Comparison of ENCODE assay signal across 8 cellular contexts in genomic region chr20:43590036-43590391, GRCh38. TPM values are rescaled to one million over a fixed set of nuclear protein-coding genes. Genes with fewer than 3 reads are reported as not detected.
A peak's percentile ranks its signal among the peaks of the same experiment; 100 is the strongest.
DNase-seq lines count a peak whose midpoint lies in the region; ATAC-seq and FAIRE-seq lines count a peak whose summit lies in the region.

No MANE protein-coding gene starts in this region.

- H3K27ac ChIP-seq in iPS-18a (ENCODE audit: low read length) (peak overlapping the region; percentile 93), small intestine (ENCODE audit: low read depth in 1 of 2, low read length in 1 of 2) (peak overlapping the region; percentile 36 to 67)

- no peaks in the 10 kb centered on the region for H3K9me3 ChIP-seq in MG63
- H3K9me3 ChIP-seq in iPS-18a (ENCODE audit: control insufficient read depth, low read depth, low read length): no peaks in the 10 kb centered on the region
- no peaks in the 10 kb centered on the region for H3K9me3 ChIP-seq in small intestine (ENCODE audit: control insufficient read depth, low read depth)

- ATAC-seq in activated naive CD8-positive, alpha-beta T cell treated with anti-CD3 and anti-CD28 coated beads, Interleukin-2, amount 50 U/mL, for 24 hours: no peak
- no peak for ATAC-seq in GM18861 (IDR thresholded peaks at IDR 0.05; ENCODE audit: unreplicated experiment)

- WGBS in small intestine, 3 donors: 21 to 25% (median 21%) methylated on average over 9 of the region's 9 CpGs

- peaks cover 15% of the 10 kb centered on the region for H3K4me1 Mint-ChIP-seq in activated naive CD8-positive, alpha-beta T cell treated with anti-CD3 and anti-CD28 coated beads, Interleukin-2, amount 50 U/mL, for 24 hours

- no peaks in the 10 kb centered on the region for H3K9me3 Mint-ChIP-seq in activated naive CD8-positive, alpha-beta T cell treated with anti-CD3 and anti-CD28 coated beads, Interleukin-2, amount 50 U/mL, for 24 hours

- H3K4me3 ChIP-seq in MG63 (peak overlapping the region; percentile 89), iPS-18a (ENCODE audit: low read length) (peak overlapping the region; percentile 96), small intestine (ENCODE audit: low read depth in 1 of 2, low read length in 2 of 2) (peak overlapping the region; percentile 24 to 78)

- peak overlapping the region; percentile 92 for H3K9ac ChIP-seq in iPS-18a (ENCODE audit: low read length)

- H3K36me3 ChIP-seq in MG63 (peaks cover 4% of the 10 kb centered on the region), iPS-18a (ENCODE audit: control insufficient read depth, low read depth, low read length) (peaks cover 4% of the 10 kb centered on the region), small intestine (ENCODE audit: control insufficient read depth in 2 of 2, insufficient read depth in 2 of 2, low read length in 2 of 2) (no peaks in the 10 kb centered on the region)

- H3K4me1 ChIP-seq in iPS-18a (ENCODE audit: control insufficient read depth, low read depth, low read length): peaks cover 7% of the 10 kb centered on the region
- peaks cover 0 to 4% of the 10 kb centered on the region in 2 donors for H3K4me1 ChIP-seq in small intestine (ENCODE audit: control insufficient read depth in 2 of 2, insufficient read depth in 1 of 2, low read depth in 1 of 2, low read length in 1 of 2)

- peak overlapping the region; percentile 90 for H3K4me3 Mint-ChIP-seq in activated naive CD8-positive, alpha-beta T cell treated with anti-CD3 and anti-CD28 coated beads, Interleukin-2, amount 50 U/mL, for 24 hours

- FAIRE-seq in small intestine (lab: Jason Lieb, UNC) (no peak), HTR-8/SVneo (lab: Jason Lieb, UNC) (no peak)

- peak; percentile 24 for DNase-seq in ELR (ENCODE audit: low read depth)
- no peak for DNase-seq in MG63
- DNase-seq in activated naive CD8-positive, alpha-beta T cell treated with anti-CD3 and anti-CD28 coated beads, Interleukin-2, amount 50 U/mL, for 24 hours: peak; percentile 14
- peak; percentile 22 for DNase-seq in small intestine
- no peak for DNase-seq in HTR-8/SVneo (ENCODE audit: insufficient read length, low spot score)
- no peak for DNase-seq in AML-193 (lab: John Stamatoyannopoulos, UW)

- H3K27me3 Mint-ChIP-seq in activated naive CD8-positive, alpha-beta T cell treated with anti-CD3 and anti-CD28 coated beads, Interleukin-2, amount 50 U/mL, for 24 hours: no peaks in the 10 kb centered on the region

- H3K36me3 Mint-ChIP-seq in activated naive CD8-positive, alpha-beta T cell treated with anti-CD3 and anti-CD28 coated beads, Interleukin-2, amount 50 U/mL, for 24 hours (ENCODE audit: low read depth): peaks cover 4% of the 10 kb centered on the region

- H3K27me3 ChIP-seq in MG63 (no peaks in the 10 kb centered on the region), iPS-18a (ENCODE audit: control insufficient read depth, insufficient read depth, low read length) (no peaks in the 10 kb centered on the region), small intestine (ENCODE audit: control insufficient read depth in 2 of 2, insufficient read depth in 2 of 2, low read length in 2 of 2) (no peaks in the 10 kb centered on the region)

- H3K27ac Mint-ChIP-seq in activated naive CD8-positive, alpha-beta T cell treated with anti-CD3 and anti-CD28 coated beads, Interleukin-2, amount 50 U/mL, for 24 hours: peak overlapping the region; percentile 96

RNA-seq across cellular contexts. Expression of gene IFT52, which starts 0.7 kb away (rescaled TPM):
- 45.4 and 53.0 TPM in 2 replicates for total RNA-seq in MG63 (2014; rRNA removed; shearing (Covaris generic); ENCODE audit: low replicate concordance)
- 10 to 100 TPM in 2 of 3 donors, 1 to 10 TPM in 1; 9.6 to 13.4 (median 13.0) TPM for polyA plus RNA-seq in small intestine

RNA-seq across cellular contexts. Expression of gene SGK2, which starts 31.2 kb away (rescaled TPM):
- total RNA-seq in MG63 (2014; rRNA removed; shearing (Covaris generic); ENCODE audit: low replicate concordance): 0.72 TPM in 1 of 2 replicates, not detected in the other
- polyA plus RNA-seq in small intestine: 10 to 100 TPM; 17.6 to 81.9 (median 28.4) TPM

Comparison
In these comparisons a context has a peak if more than half of its experiments do, and no peak if none do; other contexts are left out.
1. DNase-seq: peak in ELR (single experiment), activated naive CD8-positive, alpha-beta T cell treated with anti-CD3 and anti-CD28 coated beads, Interleukin-2, amount 50 U/mL, for 24 hours (single experiment) and small intestine (single experiment); none in MG63 (single experiment), HTR-8/SVneo (single experiment) and AML-193 (0 of 2).
2. Peak in every context shown above with its lines, with median percentiles within 50 percentile points of each other: H3K4me3 ChIP-seq.